In the genomic region with DNA sequence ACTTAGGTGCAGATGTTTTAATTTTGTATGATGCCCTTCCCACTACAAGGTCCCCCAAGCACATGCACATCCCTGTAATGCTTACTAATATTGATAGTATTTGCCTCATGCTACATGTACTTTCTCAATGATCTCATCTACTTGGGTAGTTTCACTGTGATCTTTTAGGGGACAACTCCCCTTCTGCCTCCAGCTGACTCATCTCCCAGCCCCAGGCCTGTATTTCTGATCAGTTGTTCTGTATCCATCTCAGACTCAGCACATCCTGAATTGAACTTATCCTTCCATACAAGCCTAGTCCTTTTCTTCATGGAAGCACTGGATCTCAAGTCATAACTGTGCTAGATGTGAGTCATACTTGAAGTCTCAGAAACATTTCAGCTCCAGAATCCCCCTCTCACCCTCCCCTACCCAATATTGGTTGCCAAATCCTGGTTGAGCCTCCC, we compare ENCODE assay signal across 9 cellular contexts. TPM values are rescaled to one million over a fixed set of nuclear protein-coding genes. Genes with fewer than 3 reads are reported as not detected.
DNase-seq lines count a peak whose midpoint lies in the region; ATAC-seq and TF ChIP-seq lines count a peak whose summit lies in the region.
"Had no signal": no experiment of that assay in that cellular context is flagged by ENCODE, and none has a peak within 500 bp of the region (broad histone marks: within the 10 kb centered on the region; RNA-seq: fewer than 3 reads in every experiment).

No MANE protein-coding gene starts in this region.

- DNase-seq in CD1c-positive myeloid dendritic cell (ENCODE audit: extremely low spot score): peak; percentile 44
- peak; percentile 35 for DNase-seq in GM19240 (ENCODE audit: insufficient read length, low spot score)
- peak; percentile 47 for DNase-seq in activated naive CD4-positive, alpha-beta T cell treated with anti-CD3 and anti-CD28 coated beads, Interleukin-2, amount 50 U/mL, for 16 hours
- DNase-seq in chondrocyte (ENCODE audit: low spot score): no peak
- no peak for DNase-seq in activated effector memory CD4-positive, alpha-beta T cell treated with Interleukin-2 at 50 U/mL for 16 hours
- DNase-seq in DMS153 (lab: John Stamatoyannopoulos, UW): no peak
- no peak for DNase-seq in NCI-H2171 (lab: John Stamatoyannopoulos, UW)

- TF ChIP-seq CTCF in chondrocyte (IDR thresholded peaks at IDR 0.05): no peak

- no peak overlapping the region for H3K27ac Mint-ChIP-seq in chondrocyte (ENCODE audit: unreplicated experiment)

- peak; percentile 90 for ATAC-seq in HG03039 (IDR thresholded peaks at IDR 0.05; ENCODE audit: unreplicated experiment)

- no peaks in the 10 kb centered on the region for H3K27me3 Mint-ChIP-seq in chondrocyte (ENCODE audit: low read depth)

- H3K4me3 Mint-ChIP-seq in chondrocyte (ENCODE audit: unreplicated experiment): no peak overlapping the region
- H3K4me3 Mint-ChIP-seq: central memory CD8-positive, alpha-beta T cell had no signal

- H3K9me3 Mint-ChIP-seq in chondrocyte (ENCODE audit: low read depth): no peaks in the 10 kb centered on the region
- H3K9me3 Mint-ChIP-seq: central memory CD8-positive, alpha-beta T cell had no signal

- peaks cover 13% of the 10 kb centered on the region for H3K4me1 Mint-ChIP-seq in chondrocyte (ENCODE audit: low read depth)

- no peaks in the 10 kb centered on the region for H3K36me3 Mint-ChIP-seq in chondrocyte (ENCODE audit: low read depth)

RNA-seq across cellular contexts. Expression of a gene that starts 49.4 kb away (rescaled TPM):
- total RNA-seq in chondrocyte: 25.6 to 37.7 TPM (median 27.4 TPM) in 3 replicates

Comparison
In these comparisons a context has a peak if more than half of its experiments do, and no peak if none do; other contexts are left out.
1. DNase-seq: peak in CD1c-positive myeloid dendritic cell (single experiment), GM19240 (single experiment) and activated naive CD4-positive, alpha-beta T cell treated with anti-CD3 and anti-CD28 coated beads, Interleukin-2, amount 50 U/mL, for 16 hours (single experiment); none in chondrocyte (single experiment), activated effector memory CD4-positive, alpha-beta T cell treated with Interleukin-2 at 50 U/mL for 16 hours (single experiment), DMS153 (single experiment) and NCI-H2171 (single experiment).